In genomic region chr20:1437222-1437904, GRCh38 we compare ENCODE assay signal across 9 cellular contexts. TPM values are rescaled to one million over a fixed set of nuclear protein-coding genes. Genes with fewer than 3 reads are reported as not detected.
DNase-seq lines count a peak whose midpoint lies in the region; ATAC-seq, FAIRE-seq and TF ChIP-seq lines count a peak whose summit lies in the region.
"Had no signal": no experiment of that assay in that cellular context is flagged by ENCODE, and none has a peak within 500 bp of the region (broad histone marks: within the 10 kb centered on the region; RNA-seq: fewer than 3 reads in every experiment).

No MANE protein-coding gene starts in this region.

- DNase-seq in NB4 (ENCODE audit: low read depth) (peak; percentile 88), head of caudate nucleus (peak; percentile 56 to 91 (median 80)), progenitor cell of endocrine pancreas (ENCODE audit: low spot score, unreplicated experiment) (peak; percentile 51), urothelium cell line (ENCODE audit: low spot score) (peak; percentile 69)

- H3K36me3 ChIP-seq in SU-DHL-6 (ENCODE audit: low read length), result no peaks in the 10 kb centered on the region

- H3K4me2 ChIP-seq in SU-DHL-6 (ENCODE audit: low read depth, low read length, poor library complexity, severe bottlenecking), result no peak overlapping the region

- peak overlapping the region; percentile 61 for H3K27ac Mint-ChIP-seq in activated naive CD8-positive, alpha-beta T cell
- H3K27ac Mint-ChIP-seq in progenitor cell of endocrine pancreas, result no peak overlapping the region

- intact Hi-C loops in head of caudate nucleus (cut with DNase I), result loop anchor here (5.0 kb wide), 1 partner anchor 125 kb away; no protein-coding TSS in a partner anchor

- no peak overlapping the region for H2AFZ ChIP-seq in SU-DHL-6 (ENCODE audit: low read depth, low read length, severe bottlenecking)

- H3K27me3 ChIP-seq in SU-DHL-6 (ENCODE audit: low read length), result no peaks in the 10 kb centered on the region

- no peaks in the 10 kb centered on the region for H3K9me3 ChIP-seq in SU-DHL-6 (ENCODE audit: insufficient read depth, low read length)

- peaks cover 38% of the 10 kb centered on the region for H3K4me1 Mint-ChIP-seq in activated naive CD8-positive, alpha-beta T cell (ENCODE audit: low read depth)
- no peaks in the 10 kb centered on the region for H3K4me1 Mint-ChIP-seq in progenitor cell of endocrine pancreas (ENCODE audit: low read depth)

- H3K4me3 Mint-ChIP-seq in activated naive CD8-positive, alpha-beta T cell, result no peak overlapping the region
- no peak overlapping the region for H3K4me3 Mint-ChIP-seq in progenitor cell of endocrine pancreas (ENCODE audit: low read depth)

- H4K20me1 ChIP-seq in SU-DHL-6 (ENCODE audit: low read depth, low read length), result no peaks in the 10 kb centered on the region

- peaks cover 8% of the 10 kb centered on the region for H3K36me3 Mint-ChIP-seq in activated naive CD8-positive, alpha-beta T cell
- peaks cover 7% of the 10 kb centered on the region for H3K36me3 Mint-ChIP-seq in progenitor cell of endocrine pancreas (ENCODE audit: insufficient read depth)

- ATAC-seq in HG02840 (IDR thresholded peaks at IDR 0.05; ENCODE audit: low FRiP score, unreplicated experiment), result no peak

- no peaks in the 10 kb centered on the region for H3K9me2 ChIP-seq in SU-DHL-6 (replicated peaks; ENCODE audit: insufficient read depth, low read length)

- no peaks in the 10 kb centered on the region for H3K27me3 Mint-ChIP-seq in activated naive CD8-positive, alpha-beta T cell
- no peaks in the 10 kb centered on the region for H3K27me3 Mint-ChIP-seq in progenitor cell of endocrine pancreas

- FAIRE-seq in urothelium cell line (lab: Jason Lieb, UNC), result no peak

- peak; percentile 86 for TF ChIP-seq CTCF in GM12874 (IDR thresholded peaks at IDR 0.05; ENCODE audit: insufficient read depth, low read depth, low read length)
- peak; percentile 90 for TF ChIP-seq CTCF in NB4 (IDR thresholded peaks at IDR 0.05; ENCODE audit: low read depth, low read length)
- TF ChIP-seq CTCF in SU-DHL-6 (IDR thresholded peaks at IDR 0.05; ENCODE audit: insufficient read depth, low read length, poor library complexity, severe bottlenecking), result peak; percentile 72
- TF ChIP-seq CTCF in progenitor cell of endocrine pancreas (IDR thresholded peaks at IDR 0.05; ENCODE audit: unreplicated experiment), result peak; percentile 85

- no peak for TF ChIP-seq POLR2A in NB4 (IDR thresholded peaks at IDR 0.05; ENCODE audit: extremely low read depth, insufficient read length)

- H3K9ac ChIP-seq in SU-DHL-6 (ENCODE audit: low read length), result no peak overlapping the region

- H3K9me3 Mint-ChIP-seq in activated naive CD8-positive, alpha-beta T cell (ENCODE audit: low read depth), result no peaks in the 10 kb centered on the region
- H3K9me3 Mint-ChIP-seq in progenitor cell of endocrine pancreas (ENCODE audit: low read depth), result peaks cover 3% of the 10 kb centered on the region

- no peaks in the 10 kb centered on the region for H3K79me2 ChIP-seq in SU-DHL-6 (ENCODE audit: insufficient read depth, low read length)

- no peak overlapping the region for H3K4me3 ChIP-seq in NB4 (ENCODE audit: low read depth, low read length)
- H3K4me3 ChIP-seq in SU-DHL-6 (ENCODE audit: insufficient read depth, low read length, poor library complexity, severe bottlenecking), result no peak overlapping the region
- H3K4me3 ChIP-seq: skin epidermis had no signal

- H3F3A ChIP-seq in SU-DHL-6 (ENCODE audit: insufficient read depth), result no peaks in the 10 kb centered on the region

- no peak overlapping the region for H3K27ac ChIP-seq in SU-DHL-6 (ENCODE audit: low read depth, low read length)
- H3K27ac ChIP-seq: skin epidermis had no signal

RNA-seq across cellular contexts. Expression of gene NSFL1C, which starts 29.3 kb away (rescaled TPM):
- total RNA-seq in progenitor cell of endocrine pancreas, result 88.6 and 88.7 TPM in 2 replicates

RNA-seq across cellular contexts. Expression of gene FKBP1A, which starts 44.5 kb away (rescaled TPM):
- 149 and 160 TPM in 2 replicates for total RNA-seq in progenitor cell of endocrine pancreas

RNA-seq across cellular contexts. Expression of gene SIRPB2, which starts 53.9 kb away (rescaled TPM):
- not detected in 2 replicates for total RNA-seq in progenitor cell of endocrine pancreas
